8 cellular contexts compared by ENCODE assay signal in the genomic region with DNA sequence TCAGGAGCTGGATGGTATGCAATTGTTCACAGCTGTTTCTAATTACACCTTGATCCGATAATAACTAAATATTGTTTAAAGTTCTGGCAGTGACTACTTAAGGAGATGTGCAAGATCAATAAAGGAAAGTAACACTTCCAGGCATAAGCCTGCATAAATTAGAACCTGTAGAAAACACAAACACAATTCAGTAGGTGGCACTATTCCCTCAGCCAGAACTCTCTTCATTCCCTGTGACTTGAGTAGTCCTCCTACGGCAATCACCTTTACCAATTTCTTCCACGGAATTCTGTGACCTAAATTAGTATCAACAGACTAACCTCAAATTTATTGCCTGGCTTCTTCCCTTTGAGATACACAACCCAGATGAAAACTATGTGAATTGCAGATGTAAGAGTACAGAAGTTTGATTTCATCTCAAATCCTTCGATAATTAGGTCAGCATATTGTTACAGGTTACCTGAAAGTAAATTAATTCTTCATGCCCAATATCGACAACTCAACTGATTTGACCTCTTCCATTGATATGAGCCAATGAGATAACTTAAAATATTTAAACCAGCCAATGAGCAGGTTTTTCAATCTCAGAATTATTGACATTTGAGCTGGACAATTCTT.
DNase-seq lines count a peak whose midpoint lies in the region; ATAC-seq, FAIRE-seq and TF ChIP-seq lines count a peak whose summit lies in the region.
"Had no signal": no experiment of that assay in that cellular context is flagged by ENCODE, and none has a peak within 500 bp of the region (broad histone marks: within the 10 kb centered on the region; RNA-seq: fewer than 3 reads in every experiment).

No MANE protein-coding gene starts in this region.

- no peak for ATAC-seq in GM21529 (IDR thresholded peaks at IDR 0.05; ENCODE audit: unreplicated experiment)
- no peak for ATAC-seq in HG03432 (IDR thresholded peaks at IDR 0.05; ENCODE audit: unreplicated experiment)

- TF ChIP-seq CTCF in coronary artery (IDR thresholded peaks at IDR 0.05) (peak; percentile 24), nephron (IDR thresholded peaks at IDR 0.05; ENCODE audit: unreplicated experiment in 3 of 3) (peak; percentile 37 to 61 (median 58))

- no peak overlapping the region for H3K4me3 Mint-ChIP-seq in nephron
- H3K4me3 Mint-ChIP-seq: naive B cell had no signal

- no peaks in the 10 kb centered on the region for H3K9me3 Mint-ChIP-seq in nephron

- no peaks in the 10 kb centered on the region for H3K36me3 Mint-ChIP-seq in nephron (ENCODE audit: low read depth)
- H3K36me3 Mint-ChIP-seq: naive B cell had no signal

- DNase-seq in H54 (ENCODE audit: insufficient read length, low spot score): no peak
- peak; percentile 72 for DNase-seq in NCI-H345 (lab: John Stamatoyannopoulos, UW)
- no peak for DNase-seq in coronary artery (ENCODE audit: low spot score)
- DNase-seq in NCI-H446 (lab: John Stamatoyannopoulos, UW): no peak
- DNase-seq: naive B cell had no signal

- peaks cover 14% of the 10 kb centered on the region for H3K27me3 Mint-ChIP-seq in nephron (ENCODE audit: low read depth)

- H3K27ac ChIP-seq in coronary artery: no peak overlapping the region

- FAIRE-seq in H54 (lab: Jason Lieb, UNC): peak; percentile 41

- H3K4me3 ChIP-seq in coronary artery: no peak overlapping the region

- H3K27ac Mint-ChIP-seq in nephron: no peak overlapping the region
- H3K27ac Mint-ChIP-seq: naive B cell had no signal

- no peak for TF ChIP-seq POLR2A in H54 (IDR thresholded peaks at IDR 0.05; ENCODE audit: low read depth, low read length)

- H3K4me1 Mint-ChIP-seq in nephron: peaks cover 5% of the 10 kb centered on the region
- H3K4me1 Mint-ChIP-seq: naive B cell had no signal
